ENCODE assay signal across 17 cellular contexts in the genomic region with DNA sequence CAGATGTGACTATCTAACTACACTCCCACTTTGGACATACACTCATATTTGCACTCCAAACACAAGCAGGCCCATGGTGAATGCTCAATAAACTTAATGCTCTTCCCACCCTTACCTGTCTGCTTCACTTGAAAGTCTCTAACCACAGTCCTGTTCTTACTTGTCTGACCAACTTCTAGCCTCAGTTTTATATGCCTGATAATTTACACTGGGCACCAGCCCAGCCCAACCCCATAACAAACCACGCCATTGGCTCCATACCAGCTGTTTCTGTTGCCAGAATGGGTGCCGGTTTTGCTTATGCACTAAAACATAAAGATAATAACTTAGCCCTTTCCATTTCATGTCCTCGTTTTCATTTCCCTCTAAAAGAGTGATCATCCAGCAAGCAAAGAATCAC.
DNase-seq lines count a peak whose midpoint lies in the region; ATAC-seq, FAIRE-seq and TF ChIP-seq lines count a peak whose summit lies in the region.
"Had no signal": no experiment of that assay in that cellular context is flagged by ENCODE, and none has a peak within 500 bp of the region (broad histone marks: within the 10 kb centered on the region; RNA-seq: fewer than 3 reads in every experiment).

No MANE protein-coding gene starts in this region.

- peak; percentile 18 for FAIRE-seq in GM19239 (lab: Jason Lieb, UNC)
- FAIRE-seq: GM12891, islet of Langerhans had no signal

- TF ChIP-seq CTCF in astrocyte of the spinal cord (IDR thresholded peaks at IDR 0.05; ENCODE audit: low read depth, low read length) (no peak), parathyroid adenoma (IDR thresholded peaks at IDR 0.05) (no peak), adrenal gland (IDR thresholded peaks at IDR 0.05) (no peak)

- intact Hi-C loops in adrenal gland (cut with DNase I): no loop called here

- H3K27me3 ChIP-seq in parathyroid adenoma (ENCODE audit: control insufficient read depth, insufficient read depth, low read length): no peaks in the 10 kb centered on the region
- no peaks in the 10 kb centered on the region for H3K27me3 ChIP-seq in adrenal gland
- H3K27me3 ChIP-seq: gastrocnemius medialis, vagina had no signal

- 45 to 68% (median 60%) methylated on average over 3 of the region's 3 CpGs for WGBS in adrenal gland, 4 donors

- H3K4me1 ChIP-seq in parathyroid adenoma: peaks cover 5% of the 10 kb centered on the region
- H3K4me1 ChIP-seq in adrenal gland (replicated peaks in 1 of 2): no peaks in the 10 kb centered on the region
- H3K4me1 ChIP-seq: gastrocnemius medialis had no signal

- no peak for TF ChIP-seq POLR2A in adrenal gland (IDR thresholded peaks at IDR 0.05)

- no peak overlapping the region for H3K4me3 ChIP-seq in astrocyte of the spinal cord (ENCODE audit: low read depth, low read length)
- H3K4me3 ChIP-seq in parathyroid adenoma (ENCODE audit: low read depth, low read length): no peak overlapping the region
- H3K4me3 ChIP-seq in adrenal gland: no peak overlapping the region
- H3K4me3 ChIP-seq: gastrocnemius medialis, vagina had no signal

- no peaks in the 10 kb centered on the region for H3K79me2 ChIP-seq in parathyroid adenoma

- H3K9ac ChIP-seq in parathyroid adenoma: no peak overlapping the region

- H3K9me3 ChIP-seq in parathyroid adenoma (ENCODE audit: control insufficient read depth, low read length) (no peaks in the 10 kb centered on the region), adrenal gland (replicated peaks in 1 of 3) (no peaks in the 10 kb centered on the region)
- H3K9me3 ChIP-seq: gastrocnemius medialis, vagina had no signal

- H2AFZ ChIP-seq in parathyroid adenoma: peak overlapping the region; percentile 53

- DNase-seq in GM19239 (ENCODE audit: insufficient read length, low spot score): no peak
- peak; percentile 69 for DNase-seq in NCI-H1092 treated with DMSO at 0.1 percent for 48 hours (lab: John Stamatoyannopoulos, UW)
- DNase-seq in astrocyte of the spinal cord (ENCODE audit: low read depth, low spot score): peak; percentile 40
- no peak for DNase-seq in stimulated activated CD4-positive, alpha-beta T cell treated with anti-CD3 and anti-CD28 coated beads, Interleukin-4, amount 100 ng/mL, for 24 hours
- DNase-seq in C1 segment of cervical spinal cord (lab: John Stamatoyannopoulos, UW): no peak
- DNase-seq in adrenal gland: no peak
- DNase-seq: activated CD4-positive, alpha-beta T cell treated with anti-CD3 and anti-CD28 coated beads, Interleukin-2, amount 50 U/mL, for 4 hours; AML-193; anterior cingulate cortex; gastrocnemius medialis; Karpas-422; stimulated activated CD4-positive, alpha-beta T cell treated with anti-CD3 and anti-CD28 coated beads, Interleukin-2, amount 100 ng/mL, for 24 hours had no signal

- H3K36me3 ChIP-seq in parathyroid adenoma (ENCODE audit: control insufficient read depth, insufficient read depth, low read length) (no peaks in the 10 kb centered on the region), adrenal gland (replicated peaks in 1 of 2) (no peaks in the 10 kb centered on the region)
- H3K36me3 ChIP-seq: gastrocnemius medialis, vagina had no signal

- no peak for ATAC-seq in HG02642 (IDR thresholded peaks at IDR 0.05; ENCODE audit: poor library complexity, unreplicated experiment)
- ATAC-seq: gastrocnemius medialis had no signal

- H3K4me2 ChIP-seq in parathyroid adenoma (ENCODE audit: low read length): no peak overlapping the region

- no peak overlapping the region for H3K27ac ChIP-seq in parathyroid adenoma
- H3K27ac ChIP-seq in adrenal gland: no peak overlapping the region
- H3K27ac ChIP-seq: gastrocnemius medialis, vagina had no signal

- in situ Hi-C loops in astrocyte of the spinal cord (cut with HindIII; ENCODE audit: low sequenced_read_pairs): no loop called here

Comparison
In these comparisons a context has a peak if more than half of its experiments do, and no peak if none do; other contexts are left out.
1. DNase-seq: peak in NCI-H1092 treated with DMSO at 0.1 percent for 48 hours (single experiment) and astrocyte of the spinal cord (single experiment); none in GM19239 (single experiment), stimulated activated CD4-positive, alpha-beta T cell treated with anti-CD3 and anti-CD28 coated beads, Interleukin-4, amount 100 ng/mL, for 24 hours (single experiment), C1 segment of cervical spinal cord (0 of 14) and adrenal gland (0 of 7).